8 cellular contexts compared by ENCODE assay signal in genomic region chr12:32390572-32391219, GRCh38. TPM values are rescaled to one million over a fixed set of nuclear protein-coding genes. Genes with fewer than 3 reads are reported as not detected.
A peak's percentile ranks its signal among the peaks of the same experiment; 100 is the strongest.
DNase-seq lines count a peak whose midpoint lies in the region; ATAC-seq and TF ChIP-seq lines count a peak whose summit lies in the region.

No MANE protein-coding gene starts in this region.

- peak; percentile 64 for DNase-seq in activated CD8-positive, alpha-beta memory T cell treated with anti-CD3 and anti-CD28 coated beads for 24 hours
- no peak for DNase-seq in activated CD8-positive, alpha-beta memory T cell treated with anti-CD3 and anti-CD28 coated beads, Interleukin-2, amount 50 U/mL, for 4 hours
- DNase-seq in WTC11 (ENCODE audit: low spot score) (peak; percentile 60), glutamatergic neuron (no peak), Ammon's horn (ENCODE audit: low spot score) (no peak)
- peak; percentile 13 for DNase-seq in stimulated activated CD4-positive, alpha-beta T cell treated with anti-CD3 and anti-CD28 coated beads, Interleukin-4, amount 100 ng/mL, for 1 hour

- 0 out of 2 replicates have a peak, but pooled peaks cover 4% of the 10 kb centered on the region for H3K9me3 Mint-ChIP-seq in WTC11
- peaks cover 5% of the 10 kb centered on the region for H3K9me3 Mint-ChIP-seq in glutamatergic neuron (ENCODE audit: unreplicated experiment)

- peaks cover 5% of the 10 kb centered on the region for H3K4me1 Mint-ChIP-seq in WTC11
- H3K4me1 Mint-ChIP-seq in glutamatergic neuron (ENCODE audit: low read depth, unreplicated experiment), result no peaks in the 10 kb centered on the region

- CTCF ChIA-PET in WTC11 (lab: Charles Lee), result no interaction called here

- peak; percentile 80 for ATAC-seq in WTC11
- no peak for ATAC-seq in GM18502 (IDR thresholded peaks at IDR 0.05; ENCODE audit: poor library complexity, unreplicated experiment)
- ATAC-seq in HG03521 (IDR thresholded peaks at IDR 0.05; ENCODE audit: unreplicated experiment), result no peak

- H3K27me3 Mint-ChIP-seq in WTC11 (ENCODE audit: low read depth), result no peaks in the 10 kb centered on the region
- H3K27me3 Mint-ChIP-seq in glutamatergic neuron (ENCODE audit: unreplicated experiment), result peaks cover 1% of the 10 kb centered on the region

- H3K4me3 Mint-ChIP-seq in WTC11 (peak overlapping the region; percentile 58), glutamatergic neuron (ENCODE audit: unreplicated experiment) (peak overlapping the region; percentile 32)

- TF ChIP-seq CTCF in WTC11 (IDR thresholded peaks at IDR 0.05) (no peak), glutamatergic neuron (IDR thresholded peaks at IDR 0.05; ENCODE audit: partially characterized antibody, unreplicated experiment) (no peak)

- POLR2A ChIA-PET in WTC11 (lab: Charles Lee), result no interaction called here

- H3K36me3 Mint-ChIP-seq in WTC11 (peaks cover 3% of the 10 kb centered on the region), glutamatergic neuron (ENCODE audit: unreplicated experiment) (no peaks in the 10 kb centered on the region)

- no peak overlapping the region for H3K27ac Mint-ChIP-seq in WTC11
- no peak overlapping the region for H3K27ac Mint-ChIP-seq in glutamatergic neuron (ENCODE audit: unreplicated experiment)

TF ChIP-seq in WTC11, 78 proteins besides CTCF, POLR2A, EP300 and RAD21:
- TF ChIP-seq, protein P1, sequence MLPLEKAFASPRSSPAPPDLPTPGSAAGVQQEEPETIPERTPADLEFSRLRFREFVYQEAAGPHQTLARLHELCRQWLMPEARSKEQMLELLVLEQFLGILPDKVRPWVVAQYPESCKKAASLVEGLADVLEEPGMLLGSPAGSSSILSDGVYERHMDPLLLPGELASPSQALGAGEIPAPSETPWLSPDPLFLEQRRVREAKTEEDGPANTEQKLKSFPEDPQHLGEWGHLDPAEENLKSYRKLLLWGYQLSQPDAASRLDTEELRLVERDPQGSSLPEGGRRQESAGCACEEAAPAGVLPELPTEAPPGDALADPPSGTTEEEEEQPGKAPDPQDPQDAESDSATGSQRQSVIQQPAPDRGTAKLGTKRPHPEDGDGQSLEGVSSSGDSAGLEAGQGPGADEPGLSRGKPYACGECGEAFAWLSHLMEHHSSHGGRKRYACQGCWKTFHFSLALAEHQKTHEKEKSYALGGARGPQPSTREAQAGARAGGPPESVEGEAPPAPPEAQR (CRISPR knock-in tag; IDR thresholded peaks at IDR 0.05), result no peak
- TF ChIP-seq, protein P2, sequence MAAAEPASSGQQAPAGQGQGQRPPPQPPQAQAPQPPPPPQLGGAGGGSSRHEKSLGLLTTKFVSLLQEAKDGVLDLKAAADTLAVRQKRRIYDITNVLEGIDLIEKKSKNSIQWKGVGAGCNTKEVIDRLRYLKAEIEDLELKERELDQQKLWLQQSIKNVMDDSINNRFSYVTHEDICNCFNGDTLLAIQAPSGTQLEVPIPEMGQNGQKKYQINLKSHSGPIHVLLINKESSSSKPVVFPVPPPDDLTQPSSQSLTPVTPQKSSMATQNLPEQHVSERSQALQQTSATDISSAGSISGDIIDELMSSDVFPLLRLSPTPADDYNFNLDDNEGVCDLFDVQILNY (CRISPR knock-in tag; IDR thresholded peaks at IDR 0.05), result 0 out of 2 replicates have a peak, but pooled peaks have one; percentile 31
- TF ChIP-seq RELA (CRISPR knock-in tag; IDR thresholded peaks at IDR 0.05; ENCODE audit: borderline replicate concordance), result no peak
- TF ChIP-seq ELF4 (CRISPR knock-in tag; IDR thresholded peaks at IDR 0.05; ENCODE audit: low read depth), result no peak
- TF ChIP-seq, protein P3, sequence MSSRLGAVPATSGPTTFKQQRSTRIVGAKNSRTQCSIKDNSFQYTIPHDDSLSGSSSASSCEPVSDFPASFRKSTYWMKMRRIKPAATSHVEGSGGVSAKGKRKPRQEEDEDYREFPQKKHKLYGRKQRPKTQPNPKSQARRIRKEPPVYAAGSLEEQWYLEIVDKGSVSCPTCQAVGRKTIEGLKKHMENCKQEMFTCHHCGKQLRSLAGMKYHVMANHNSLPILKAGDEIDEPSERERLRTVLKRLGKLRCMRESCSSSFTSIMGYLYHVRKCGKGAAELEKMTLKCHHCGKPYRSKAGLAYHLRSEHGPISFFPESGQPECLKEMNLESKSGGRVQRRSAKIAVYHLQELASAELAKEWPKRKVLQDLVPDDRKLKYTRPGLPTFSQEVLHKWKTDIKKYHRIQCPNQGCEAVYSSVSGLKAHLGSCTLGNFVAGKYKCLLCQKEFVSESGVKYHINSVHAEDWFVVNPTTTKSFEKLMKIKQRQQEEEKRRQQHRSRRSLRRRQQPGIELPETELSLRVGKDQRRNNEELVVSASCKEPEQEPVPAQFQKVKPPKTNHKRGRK (CRISPR knock-in tag; IDR thresholded peaks at IDR 0.05; ENCODE audit: borderline replicate concordance), result no peak
- no peak for TF ChIP-seq ZNF281 (CRISPR knock-in tag; IDR thresholded peaks at IDR 0.05)
- TF ChIP-seq NFYB (CRISPR knock-in tag; conservative IDR thresholded peaks at IDR 0.05; ENCODE audit: low read depth), result peak; percentile 82
- no peak for TF ChIP-seq SMAD3 (CRISPR knock-in tag; IDR thresholded peaks at IDR 0.05; ENCODE audit: borderline replicate concordance)
- TF ChIP-seq NR1H2 (CRISPR knock-in tag; IDR thresholded peaks at IDR 0.05), result no peak
TF ChIP-seq in WTC11: peak in this region for 2.

RNA-seq across cellular contexts. Expression of gene FGD4, which starts 8.7 kb away (rescaled TPM):
- total RNA-seq in WTC11 (2021) (32.8 to 39.7 TPM (median 35.7 TPM) in 3 replicates), glutamatergic neuron (ENCODE audit: unreplicated experiment) (105 TPM)

Comparison
In these comparisons a context has a peak if more than half of its experiments do, and no peak if none do; other contexts are left out.
1. DNase-seq: peak in activated CD8-positive, alpha-beta memory T cell treated with anti-CD3 and anti-CD28 coated beads for 24 hours (single experiment), WTC11 (single experiment) and stimulated activated CD4-positive, alpha-beta T cell treated with anti-CD3 and anti-CD28 coated beads, Interleukin-4, amount 100 ng/mL, for 1 hour (single experiment); none in activated CD8-positive, alpha-beta memory T cell treated with anti-CD3 and anti-CD28 coated beads, Interleukin-2, amount 50 U/mL, for 4 hours (single experiment), glutamatergic neuron (single experiment) and Ammon's horn (single experiment).